ENCODE assay signal across 14 cellular contexts in the genomic region with DNA sequence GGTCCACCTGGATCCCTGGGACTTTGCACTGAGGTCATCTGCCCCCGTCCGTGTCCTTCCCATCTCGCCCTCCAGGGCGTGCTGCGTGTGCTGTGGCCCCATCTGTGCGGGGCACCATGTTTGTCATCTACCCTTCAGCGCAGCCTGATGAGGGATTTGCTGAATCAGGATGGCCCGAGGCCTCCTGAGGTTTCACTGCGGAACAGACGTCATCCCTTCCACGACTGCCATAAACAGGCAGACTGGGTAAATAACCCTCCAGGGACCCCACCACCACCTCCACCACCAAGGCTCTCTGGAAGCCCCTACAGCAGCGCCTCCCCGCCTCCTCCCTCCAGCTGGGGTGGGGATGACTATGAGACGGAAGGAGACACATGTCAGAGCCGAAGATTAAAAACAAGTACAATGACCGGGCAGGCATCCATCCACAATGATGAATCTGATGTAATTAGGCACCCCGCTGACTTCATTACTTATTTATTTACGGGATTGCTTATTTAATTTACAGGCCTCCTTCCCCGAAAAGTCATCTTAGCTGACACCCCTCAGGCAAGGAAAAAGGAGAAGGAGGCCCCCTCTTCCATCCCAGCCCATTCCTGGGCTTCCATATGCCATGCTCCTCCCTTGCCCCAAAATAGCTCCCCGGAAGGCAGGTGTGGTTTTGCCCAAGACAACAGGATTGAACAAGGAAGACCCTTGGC. TPM values are rescaled to one million over a fixed set of nuclear protein-coding genes. Genes with fewer than 3 reads are reported as not detected.
DNase-seq lines count a peak whose midpoint lies in the region; ATAC-seq, FAIRE-seq and TF ChIP-seq lines count a peak whose summit lies in the region.
"Had no signal": no experiment of that assay in that cellular context is flagged by ENCODE, and none has a peak within 500 bp of the region (broad histone marks: within the 10 kb centered on the region; RNA-seq: fewer than 3 reads in every experiment).

No MANE protein-coding gene starts in this region.

- H2AFZ ChIP-seq in H1 (ENCODE audit: low read length) (no peak overlapping the region), neural progenitor cell (replicated peaks) (no peak overlapping the region)

- H3F3A ChIP-seq in neural progenitor cell (ENCODE audit: low read depth) = peaks cover 1% of the 10 kb centered on the region

- H3K4ac ChIP-seq in H1 (replicated peaks; ENCODE audit: insufficient read length, low read depth, low read length) = no peak overlapping the region

- no peak for ATAC-seq in HG03280 (IDR thresholded peaks at IDR 0.05; ENCODE audit: unreplicated experiment)

- peak; percentile 28 to 65 (median 61); a peak in 3 of 4 replicates for TF ChIP-seq CTCF in H1 (IDR thresholded peaks at IDR 0.05; ENCODE audit: control extremely low read depth in 1 of 3, insufficient read depth in 1 of 3, low read depth in 1 of 3, low read length in 3 of 3)
- TF ChIP-seq CTCF in neural progenitor cell (IDR thresholded peaks at IDR 0.05) = peak; percentile 8

- H3K14ac ChIP-seq in H1 (ENCODE audit: insufficient read length) = no peak overlapping the region

- peaks cover 7% of the 10 kb centered on the region for H3K36me3 Mint-ChIP-seq in neural progenitor cell
- H3K36me3 Mint-ChIP-seq: activated naive CD8-positive, alpha-beta T cell treated with anti-CD3 and anti-CD28 coated beads, Interleukin-2, amount 10 ng/mL, durations not matched to agents 7 days and 5 days; IgD-negative memory B cell had no signal

- no peak overlapping the region for H2BK20ac ChIP-seq in H1 (ENCODE audit: low read length)

- no peaks in the 10 kb centered on the region for H3K27me3 ChIP-seq in H1 (replicated peaks in 1 of 4; ENCODE audit: control insufficient read depth in 3 of 4, extremely low read depth in 1 of 4, insufficient read depth in 3 of 4, low read length in 3 of 4)
- no peaks in the 10 kb centered on the region for H3K27me3 ChIP-seq in neural progenitor cell
- H3K27me3 ChIP-seq: thyroid gland had no signal

- peak overlapping the region; percentile 29 for H3K27ac Mint-ChIP-seq in neural progenitor cell
- H3K27ac Mint-ChIP-seq: activated naive CD8-positive, alpha-beta T cell treated with anti-CD3 and anti-CD28 coated beads, Interleukin-2, amount 10 ng/mL, durations not matched to agents 7 days and 5 days; IgD-negative memory B cell had no signal

- H3K27ac ChIP-seq in H1 (ENCODE audit: low read depth, low read length) (no peak overlapping the region), neural progenitor cell (no peak overlapping the region)
- H3K27ac ChIP-seq: thyroid gland had no signal

- no peak overlapping the region for H2AK5ac ChIP-seq in H1 (ENCODE audit: low read depth, low read length)

- 89% methylated on average over 20 of the region's 20 CpGs; no CpG with 5 or more reads in 1 of the 2 experiments for WGBS in H1 (ENCODE audit: extremely low coverage in 1 of 2, insufficient coverage in 1 of 2, insufficient read length in 1 of 2, insufficient replicate concordance in 2 of 2, low coverage in 1 of 2, low lambda C conversion rate in 2 of 2, missing lambda C conversion rate in 1 of 2), 2 experiments

- peaks cover 32% of the 10 kb centered on the region for H3K4me1 Mint-ChIP-seq in neural progenitor cell

- no peak overlapping the region for H3K4me2 ChIP-seq in H1 (ENCODE audit: insufficient read depth in 1 of 2, low read depth in 2 of 2, low read length in 2 of 2)
- H3K4me2 ChIP-seq in neural progenitor cell = no peak overlapping the region

- no peaks in the 10 kb centered on the region for H3K23me2 ChIP-seq in H1 (ENCODE audit: low read depth, low read length)

- H3K4me1 ChIP-seq in H1 (replicated peaks in 1 of 4; ENCODE audit: control insufficient read depth in 3 of 4, insufficient read depth in 4 of 4, low read length in 3 of 4) (peaks cover 0 to 14% (median 6%) of the 10 kb centered on the region in 4 experiments), neural progenitor cell (peaks cover 16% of the 10 kb centered on the region)

- peaks cover 7% of the 10 kb centered on the region for H3K27me3 Mint-ChIP-seq in neural progenitor cell (ENCODE audit: insufficient read depth, low read depth)
- H3K27me3 Mint-ChIP-seq: activated naive CD8-positive, alpha-beta T cell treated with anti-CD3 and anti-CD28 coated beads, Interleukin-2, amount 10 ng/mL, durations not matched to agents 7 days and 5 days; IgD-negative memory B cell had no signal

- CTCF ChIA-PET in H1 (lab: Charles Lee; ENCODE audit: partially characterized antibody) = interaction anchor here (0.7 to 5.5 kb wide), 7 partner anchors 10 to 223 kb away, joined by 3 to 39 read pairs (median 4); no protein-coding TSS in a partner anchor

- 0 out of 2 replicates have a peak overlapping the region, but pooled peaks have one; percentile 44 for H2BK5ac ChIP-seq in H1 (ENCODE audit: low read depth, low read length)

- H3K18ac ChIP-seq in H1 (ENCODE audit: extremely low read depth, low read length) = peak overlapping the region; percentile 32

- peaks cover 0 to 5% of the 10 kb centered on the region in 2 experiments; a peak in 1 of 4 replicates for H3K9me3 ChIP-seq in H1 (ENCODE audit: insufficient read depth in 2 of 2, low read depth in 1 of 2, low read length in 1 of 2)
- H3K9me3 ChIP-seq in neural progenitor cell (ENCODE audit: low read depth) = no peaks in the 10 kb centered on the region
- H3K9me3 ChIP-seq: thyroid gland had no signal

- H2BK12ac ChIP-seq in H1 (ENCODE audit: low read depth, low read length) = no peak overlapping the region

- no peak for TF ChIP-seq POLR2A in H1 (IDR thresholded peaks at IDR 0.05; ENCODE audit: control extremely low read depth in 1 of 2, low read depth in 2 of 2, low read length in 2 of 2)

- H3K9me3 Mint-ChIP-seq in neural progenitor cell = peaks cover 5% of the 10 kb centered on the region
- H3K9me3 Mint-ChIP-seq: activated naive CD8-positive, alpha-beta T cell treated with anti-CD3 and anti-CD28 coated beads, Interleukin-2, amount 10 ng/mL, durations not matched to agents 7 days and 5 days; IgD-negative memory B cell had no signal

- POLR2A ChIA-PET in H1 (lab: Charles Lee; ENCODE audit: partially characterized antibody) = interaction anchor here (1.1 to 1.5 kb wide), 3 partner anchors 9 to 17 kb away, joined by 3 to 4 read pairs (median 4); no protein-coding TSS in a partner anchor

- peak overlapping the region; percentile 12; the same call in 1 of the 2 replicates for H4K8ac ChIP-seq in H1 (ENCODE audit: extremely low read depth, insufficient read depth, low read length)

- H3K79me2 ChIP-seq in H1 (ENCODE audit: control insufficient read depth in 1 of 2, insufficient read depth in 2 of 2, low read length in 2 of 2) (peaks cover 3 to 89% of the 10 kb centered on the region in 2 experiments; a peak in 3 of 4 replicates), neural progenitor cell (ENCODE audit: low read depth) (peaks cover 77% of the 10 kb centered on the region)

- DNase-seq in EH (ENCODE audit: low read depth) (peak; percentile 84), NCI-H2171 (lab: John Stamatoyannopoulos, UW) (peak; percentile 92), H1 (ENCODE audit: low read depth in 1 of 2, low spot score in 2 of 2) (no peak), neural progenitor cell (ENCODE audit: low spot score) (no peak)
- DNase-seq in stimulated activated CD4-positive, alpha-beta T cell treated with anti-CD3 and anti-CD28 coated beads, Interleukin-15, amount 100 ng/mL, for 24 hours = no peak
- DNase-seq in activated CD8-positive, alpha-beta memory T cell treated with anti-CD3 and anti-CD28 coated beads, Interleukin-2, amount 50 U/mL, for 48 hours = no peak
- no peak for DNase-seq in activated effector memory CD4-positive, alpha-beta T cell treated with anti-CD3 and anti-CD28 coated beads, Interleukin-2, amount 50 U/mL, for 16 hours
- DNase-seq: activated CD4-positive, alpha-beta T cell treated with anti-CD3 and anti-CD28 coated beads for 1 hour; activated naive CD8-positive, alpha-beta T cell treated with anti-CD3 and anti-CD28 coated beads, Interleukin-2, amount 10 ng/mL, durations not matched to agents 7 days and 5 days; mesendoderm; thyroid gland had no signal

- no peak overlapping the region for H3K23ac ChIP-seq in H1 (ENCODE audit: insufficient read length)

- H4K20me1 ChIP-seq in H1 (replicated peaks in 1 of 2; ENCODE audit: control insufficient read depth in 1 of 2, insufficient read depth in 2 of 2, low read length in 2 of 2) (peaks cover 21 to 39% of the 10 kb centered on the region in 2 experiments), neural progenitor cell (ENCODE audit: low read depth) (peaks cover 55% of the 10 kb centered on the region)

- H3K79me1 ChIP-seq in H1 (ENCODE audit: low read depth, low read length) = peaks cover 20% of the 10 kb centered on the region

- no peak overlapping the region for H2BK15ac ChIP-seq in H1 (ENCODE audit: low read length)

- no peak overlapping the region for H4K5ac ChIP-seq in H1 (ENCODE audit: insufficient read length, low read depth, low read length)

- no peak overlapping the region for H3K56ac ChIP-seq in H1 (replicated peaks; ENCODE audit: insufficient read length, low read depth, low read length)

- H3K36me3 ChIP-seq in H1 (ENCODE audit: control insufficient read depth in 2 of 4, insufficient read depth in 4 of 4, low read length in 3 of 4) (peaks cover 0 to 5% (median 0%) of the 10 kb centered on the region in 4 experiments; a peak in 1 of 8 replicates), neural progenitor cell (no peaks in the 10 kb centered on the region)
- H3K36me3 ChIP-seq: thyroid gland had no signal

- no peak overlapping the region for H3K9ac ChIP-seq in H1 (replicated peaks in 1 of 4; ENCODE audit: extremely low read depth in 1 of 4, low read depth in 3 of 4, low read length in 3 of 4)
- no peak overlapping the region for H3K9ac ChIP-seq in neural progenitor cell

- peak; percentile 37 to 52; a peak in 3 of 4 replicates for TF ChIP-seq RAD21 in H1 (IDR thresholded peaks at IDR 0.05 in 1 of 2, conservative IDR thresholded peaks at IDR 0.05 in 1 of 2; ENCODE audit: low read depth in 2 of 2, low read length in 2 of 2)

- H3K4me3 Mint-ChIP-seq in neural progenitor cell = no peak overlapping the region
- H3K4me3 Mint-ChIP-seq: activated naive CD8-positive, alpha-beta T cell treated with anti-CD3 and anti-CD28 coated beads, Interleukin-2, amount 10 ng/mL, durations not matched to agents 7 days and 5 days; IgD-negative memory B cell had no signal

- H3K4me3 ChIP-seq in H1 (ENCODE audit: extremely low read depth in 1 of 4, insufficient read depth in 2 of 4, low read depth in 3 of 4, low read length in 4 of 4) = no peak overlapping the region
- no peak overlapping the region for H3K4me3 ChIP-seq in neural progenitor cell
- H3K4me3 ChIP-seq: thyroid gland had no signal

- H4K91ac ChIP-seq in H1 (replicated peaks; ENCODE audit: insufficient read length, low read length) = no peak overlapping the region

- no peak overlapping the region for H2BK120ac ChIP-seq in H1 (replicated peaks; ENCODE audit: low read depth, low read length)

- no peak for FAIRE-seq in H1 (lab: Jason Lieb, UNC)
- FAIRE-seq: RCC 7860 had no signal

- TF ChIP-seq EP300 in H1 (IDR thresholded peaks at IDR 0.05; ENCODE audit: borderline replicate concordance in 1 of 2, low read depth in 2 of 2, low read length in 2 of 2) = no peak

RNA-seq across cellular contexts. Expression of gene NCOR2, which starts 39.4 kb away (rescaled TPM):
- 275 TPM in 2 replicates for total RNA-seq in H1 (2021; fragmentation: NEBNext Ultra II Directional; extraction: Animal tissue kit (Norgen Biotek cat#: 25700))
- 14.8 and 25.3 TPM in 2 replicates for polyA plus RNA-seq in H1 (2011; rRNA removed)
- polyA plus RNA-seq in H1 (2011; cell fraction: cytosol; rRNA removed) = 13.5 TPM
- 54.3 TPM for polyA plus RNA-seq in H1 (2011; cell fraction: nucleus; rRNA removed)
- 125 to 153 TPM (median 138 TPM) in 4 replicates for polyA plus RNA-seq in H1 (2012, experiment 1 of 2)
- 70.3 TPM for polyA plus RNA-seq in H1 (2012, experiment 2 of 2)
- 103 TPM for polyA plus RNA-seq in H1 (2013, experiment 1 of 2)
- 111 TPM for polyA plus RNA-seq in H1 (2013, experiment 2 of 2)
- 28.8 and 30.2 TPM in 2 replicates for polyA minus RNA-seq in H1 (2011; rRNA and poly(A)+ RNA removed)
- polyA minus RNA-seq in H1 (2011; cell fraction: cytosol; rRNA and poly(A)+ RNA removed) = 93.4 TPM
- 81.3 TPM for polyA minus RNA-seq in H1 (2011; cell fraction: nucleus; rRNA and poly(A)+ RNA removed)
- 14.3 and 18.0 TPM in 2 replicates for total RNA-seq in neural progenitor cell (ENCODE audit: low replicate concordance)

Comparison
In these comparisons a context has a peak if more than half of its experiments do, and no peak if none do; other contexts are left out.
1. DNase-seq: peak in EH (single experiment) and NCI-H2171 (single experiment); none in H1 (0 of 2), neural progenitor cell (single experiment), stimulated activated CD4-positive, alpha-beta T cell treated with anti-CD3 and anti-CD28 coated beads, Interleukin-15, amount 100 ng/mL, for 24 hours (single experiment), activated CD8-positive, alpha-beta memory T cell treated with anti-CD3 and anti-CD28 coated beads, Interleukin-2, amount 50 U/mL, for 48 hours (single experiment) and activated effector memory CD4-positive, alpha-beta T cell treated with anti-CD3 and anti-CD28 coated beads, Interleukin-2, amount 50 U/mL, for 16 hours (single experiment).
2. RNA of gene NCOR2, which starts 39.4 kb away (total RNA-seq): 275 TPM in H1; 14.3 to 18.0 TPM in neural progenitor cell; every median in the first group is over 10 times any median in the second.